ENCODE assay signal across 1 cellular context in genomic region chr3:100621251-100621650, GRCh38.
TF ChIP-seq lines count a peak whose summit lies in the region.

No MANE protein-coding gene starts in this region.

TF ChIP-seq in HepG2, 621 proteins besides CTCF, POLR2A, EP300 and RAD21 (continued from another document):
- TF ChIP-seq NFAT5 (CRISPR knock-in tag; IDR thresholded peaks at IDR 0.05) = no peak
